Comparison of ENCODE assay signal across 28 cellular contexts in genomic region chr20:43838703-43839060, GRCh38.
DNase-seq lines count a peak whose midpoint lies in the region; ATAC-seq, FAIRE-seq and TF ChIP-seq lines count a peak whose summit lies in the region.
"Had no signal": no experiment of that assay in that cellular context is flagged by ENCODE, and none has a peak within 500 bp of the region (broad histone marks: within the 10 kb centered on the region; RNA-seq: fewer than 3 reads in every experiment).

No MANE protein-coding gene starts in this region.

- peak; percentile 20 for ATAC-seq in activated CD8-positive, alpha-beta memory T cell treated with anti-CD3 and anti-CD28 coated beads, Interleukin-2, amount 10 ng/mL, durations not matched to agents 7 days and 5 days
- ATAC-seq in sciatic nerve (no peak), left lung (no peak), HG02623 (IDR thresholded peaks at IDR 0.05; ENCODE audit: unreplicated experiment) (no peak)
- ATAC-seq: activated CD4-positive, CD25-positive, alpha-beta regulatory T cell treated with anti-CD3 and anti-CD28 coated beads, Interleukin-2, amount 50 U/mL, for 24 hours; gastrocnemius medialis; pancreas had no signal

- peaks cover 41% of the 10 kb centered on the region for H3K4me1 Mint-ChIP-seq in activated CD8-positive, alpha-beta memory T cell treated with anti-CD3 and anti-CD28 coated beads, Interleukin-2, amount 10 ng/mL, durations not matched to agents 7 days and 5 days
- H3K4me1 Mint-ChIP-seq in activated naive CD8-positive, alpha-beta T cell treated with anti-CD3 and anti-CD28 coated beads for 36 hours: peaks cover 33% of the 10 kb centered on the region

- peaks cover 36% of the 10 kb centered on the region for H3K27me3 Mint-ChIP-seq in activated CD8-positive, alpha-beta memory T cell treated with anti-CD3 and anti-CD28 coated beads, Interleukin-2, amount 10 ng/mL, durations not matched to agents 7 days and 5 days
- H3K27me3 Mint-ChIP-seq in activated naive CD8-positive, alpha-beta T cell treated with anti-CD3 and anti-CD28 coated beads for 36 hours: peaks cover 26% of the 10 kb centered on the region

- FAIRE-seq in GM12891 (lab: Jason Lieb, UNC): peak; percentile 35
- FAIRE-seq: bronchial epithelial cell, pancreas had no signal

- no peak overlapping the region for H3K27ac ChIP-seq in left lung
- H3K27ac ChIP-seq: coronary artery, gastrocnemius medialis, KMS-11, pancreas, Peyer's patch, upper lobe of left lung had no signal

- H3K27me3 ChIP-seq in left lung: no peaks in the 10 kb centered on the region
- H3K27me3 ChIP-seq: BE2C, pancreas, Peyer's patch, upper lobe of left lung had no signal

- no peaks in the 10 kb centered on the region for H3K4me1 ChIP-seq in left lung
- H3K4me1 ChIP-seq: BE2C, Caco-2, gastrocnemius medialis, pancreas, Peyer's patch, upper lobe of left lung had no signal

- no peaks in the 10 kb centered on the region for H3K9me3 ChIP-seq in left lung
- H3K9me3 ChIP-seq: BE2C, Caco-2, gastrocnemius medialis, pancreas, Peyer's patch, upper lobe of left lung had no signal

- no peak overlapping the region for H3K4me3 ChIP-seq in left lung
- H3K4me3 ChIP-seq: coronary artery, gastrocnemius medialis, pancreas, Peyer's patch, upper lobe of left lung had no signal

- peak; percentile 63 for DNase-seq in activated CD8-positive, alpha-beta memory T cell treated with anti-CD3 and anti-CD28 coated beads, Interleukin-2, amount 10 ng/mL, durations not matched to agents 7 days and 5 days
- DNase-seq in activated CD8-positive, alpha-beta memory T cell treated with anti-CD3 and anti-CD28 coated beads for 24 hours: no peak
- DNase-seq in GM12891 (ENCODE audit: insufficient read length, low spot score): no peak
- DNase-seq in activated naive CD8-positive, alpha-beta T cell treated with anti-CD3 and anti-CD28 coated beads for 36 hours: peak; percentile 44
- DNase-seq in stimulated activated CD8-positive, alpha-beta memory T cell treated with anti-CD3 and anti-CD28 coated beads, Interleukin-4, amount 100 ng/mL, for 24 hours (ENCODE audit: low read depth): peak; percentile 2
- DNase-seq in sciatic nerve (ENCODE audit: low spot score): no peak
- no peak for DNase-seq in left lung
- DNase-seq: activated gamma-delta T cell; amygdala; BE2C; DMS79; gastrocnemius medialis; hippocampal formation; midbrain; natural killer cell; NCI-H1436 treated with DMSO at 0.1 percent for 48 hours; NCI-H510A treated with DMSO at 0.1 percent for 48 hours; pancreas; Peyer's patch; stimulated activated CD4-positive, alpha-beta T cell treated with anti-CD3 and anti-CD28 coated beads, Interleukin-4, amount 100 ng/mL, for 4 hours; substantia nigra; upper lobe of left lung had no signal

- H3K27ac Mint-ChIP-seq in activated CD8-positive, alpha-beta memory T cell treated with anti-CD3 and anti-CD28 coated beads, Interleukin-2, amount 10 ng/mL, durations not matched to agents 7 days and 5 days: no peak overlapping the region
- no peak overlapping the region for H3K27ac Mint-ChIP-seq in activated naive CD8-positive, alpha-beta T cell treated with anti-CD3 and anti-CD28 coated beads for 36 hours
- H3K27ac Mint-ChIP-seq: natural killer cell had no signal

- no peaks in the 10 kb centered on the region for H3K9me3 Mint-ChIP-seq in activated CD8-positive, alpha-beta memory T cell treated with anti-CD3 and anti-CD28 coated beads, Interleukin-2, amount 10 ng/mL, durations not matched to agents 7 days and 5 days (ENCODE audit: low read depth)
- H3K9me3 Mint-ChIP-seq in activated naive CD8-positive, alpha-beta T cell treated with anti-CD3 and anti-CD28 coated beads for 36 hours: no peaks in the 10 kb centered on the region
- H3K9me3 Mint-ChIP-seq: natural killer cell had no signal

- CTCF ChIA-PET in activated CD8-positive, alpha-beta memory T cell treated with anti-CD3 and anti-CD28 coated beads, Interleukin-2, amount 10 ng/mL, durations not matched to agents 7 days and 5 days (lab: Charles Lee): interaction anchor here (2.9 to 3.1 kb wide), 2 partner anchors 88 to 231 kb away, joined by 10 to 40 read pairs; no protein-coding TSS in a partner anchor

- no peaks in the 10 kb centered on the region for H3K36me3 Mint-ChIP-seq in activated CD8-positive, alpha-beta memory T cell treated with anti-CD3 and anti-CD28 coated beads, Interleukin-2, amount 10 ng/mL, durations not matched to agents 7 days and 5 days
- no peaks in the 10 kb centered on the region for H3K36me3 Mint-ChIP-seq in activated naive CD8-positive, alpha-beta T cell treated with anti-CD3 and anti-CD28 coated beads for 36 hours
- H3K36me3 Mint-ChIP-seq: natural killer cell had no signal

- H3K36me3 ChIP-seq in left lung: no peaks in the 10 kb centered on the region
- H3K36me3 ChIP-seq: BE2C, gastrocnemius medialis, pancreas, Peyer's patch, upper lobe of left lung had no signal

- TF ChIP-seq CTCF in left lung (IDR thresholded peaks at IDR 0.05): no peak

- intact Hi-C loops in sciatic nerve (cut with DNase I): no loop called here
- intact Hi-C loops in left lung (cut with DNase I): no loop called here

- no peak for TF ChIP-seq POLR2A in GM12891 (IDR thresholded peaks at IDR 0.05; ENCODE audit: low read depth, low read length)

- H3K4me3 Mint-ChIP-seq in activated CD8-positive, alpha-beta memory T cell treated with anti-CD3 and anti-CD28 coated beads, Interleukin-2, amount 10 ng/mL, durations not matched to agents 7 days and 5 days: no peak overlapping the region
- H3K4me3 Mint-ChIP-seq in activated naive CD8-positive, alpha-beta T cell treated with anti-CD3 and anti-CD28 coated beads for 36 hours: no peak overlapping the region
- H3K4me3 Mint-ChIP-seq: natural killer cell had no signal

TF ChIP-seq in GM12891, 5 proteins besides CTCF, POLR2A, EP300 and RAD21:
- TF ChIP-seq PAX5 (IDR thresholded peaks at IDR 0.05; ENCODE audit: insufficient read depth, low read length, severe bottlenecking) (no peak), SPI1 (IDR thresholded peaks at IDR 0.05; ENCODE audit: low read depth, low read length) (no peak), POLR2AphosphoS5 (IDR thresholded peaks at IDR 0.05; ENCODE audit: low read depth, low read length) (no peak), TAF1 (IDR thresholded peaks at IDR 0.05; ENCODE audit: low read depth, low read length) (no peak), POU2F2 (IDR thresholded peaks at IDR 0.05; ENCODE audit: low read depth, low read length) (no peak)

Comparison
In these comparisons a context has a peak if more than half of its experiments do, and no peak if none do; other contexts are left out.
1. DNase-seq: peak in activated CD8-positive, alpha-beta memory T cell treated with anti-CD3 and anti-CD28 coated beads, Interleukin-2, amount 10 ng/mL, durations not matched to agents 7 days and 5 days (single experiment), activated naive CD8-positive, alpha-beta T cell treated with anti-CD3 and anti-CD28 coated beads for 36 hours (single experiment) and stimulated activated CD8-positive, alpha-beta memory T cell treated with anti-CD3 and anti-CD28 coated beads, Interleukin-4, amount 100 ng/mL, for 24 hours (single experiment); none in activated CD8-positive, alpha-beta memory T cell treated with anti-CD3 and anti-CD28 coated beads for 24 hours (single experiment), GM12891 (single experiment), sciatic nerve (single experiment) and left lung (0 of 2).